In genomic region chr22:19909350-19910179, GRCh38 we compare ENCODE assay signal across 9 cellular contexts. TPM values are rescaled to one million over a fixed set of nuclear protein-coding genes. Genes with fewer than 3 reads are reported as not detected.
A peak's percentile ranks its signal among the peaks of the same experiment; 100 is the strongest.
DNase-seq lines count a peak whose midpoint lies in the region; ATAC-seq and TF ChIP-seq lines count a peak whose summit lies in the region.
"Had no signal": no experiment of that assay in that cellular context is flagged by ENCODE, and none has a peak within 500 bp of the region (broad histone marks: within the 10 kb centered on the region; RNA-seq: fewer than 3 reads in every experiment).

No MANE protein-coding gene starts in this region.

- H3K4me3 Mint-ChIP-seq in WTC11: no peak overlapping the region

- peaks cover 14% of the 10 kb centered on the region for H3K36me3 Mint-ChIP-seq in WTC11

- no peaks in the 10 kb centered on the region for H3K4me1 ChIP-seq in breast epithelium

- CTCF ChIA-PET in WTC11 (lab: Charles Lee): interaction anchor here (0.6 to 4.8 kb wide), 59 partner anchors 9 to 277 kb away, joined by 3 to 155 read pairs (median 5); partner anchors contain the start of genes GNB1L, GP1BB, RTL10 and TANGO2

- intact Hi-C loops in breast epithelium (cut with DNase I; ENCODE audit: low total_unique reads): no loop called here

- H3K36me3 ChIP-seq in breast epithelium: no peaks in the 10 kb centered on the region

- POLR2A ChIA-PET in WTC11 (lab: Charles Lee): interaction anchor here (0.6 kb wide), 1 partner anchor 386 kb away, joined by 3 read pairs; no protein-coding TSS in a partner anchor

- no peaks in the 10 kb centered on the region for H3K9me3 ChIP-seq in breast epithelium

- DNase-seq in NCI-H1436 (lab: John Stamatoyannopoulos, UW): peak; percentile 74
- no peak for DNase-seq in NCI-H1436 treated with DMSO at 0.1 percent for 48 hours (lab: John Stamatoyannopoulos, UW)
- DNase-seq in NCI-H2227 treated with DMSO at 0.1 percent for 48 hours (lab: John Stamatoyannopoulos, UW): peak; percentile 82
- DNase-seq in WTC11 (ENCODE audit: low spot score): peak; percentile 90
- peak; percentile 75 to 76 for DNase-seq in breast epithelium (ENCODE audit: low spot score in 2 of 2)
- peak; percentile 91 for DNase-seq in islet precursor cell
- peak; percentile 66 to 74 for DNase-seq in stimulated activated CD4-positive, alpha-beta T cell treated with anti-CD3 and anti-CD28 coated beads, Interleukin-1b, Interleukin-23, amount 100 ng/mL, for 1 hour (ENCODE audit: low read depth in 2 of 2)

- peak; percentile 87 for ATAC-seq in WTC11
- ATAC-seq in HG03175 (IDR thresholded peaks at IDR 0.05; ENCODE audit: unreplicated experiment): no peak

- H3K27me3 ChIP-seq in breast epithelium: no peaks in the 10 kb centered on the region
- H3K27me3 ChIP-seq: BLaER1 had no signal

- H3K27me3 Mint-ChIP-seq in WTC11 (ENCODE audit: low read depth): no peaks in the 10 kb centered on the region

- TF ChIP-seq POLR2A in breast epithelium (IDR thresholded peaks at IDR 0.05): no peak

- peak; percentile 80 for TF ChIP-seq CTCF in WTC11 (IDR thresholded peaks at IDR 0.05)
- TF ChIP-seq CTCF in breast epithelium (IDR thresholded peaks at IDR 0.05): peak; percentile 79 to 96 (median 87)

- no peaks in the 10 kb centered on the region; the same call in 1 of the 2 replicates for H3K4me1 Mint-ChIP-seq in WTC11

- H3K27ac Mint-ChIP-seq in WTC11: no peak overlapping the region; the same call in 1 of the 2 replicates

- no peak overlapping the region for H3K27ac ChIP-seq in breast epithelium

- no peak overlapping the region for H3K4me3 ChIP-seq in breast epithelium
- H3K4me3 ChIP-seq: BLaER1 had no signal

- peaks cover 9% of the 10 kb centered on the region for H3K9me3 Mint-ChIP-seq in WTC11

TF ChIP-seq in WTC11, 78 proteins besides CTCF, POLR2A, EP300 and RAD21:
- TF ChIP-seq RORB (CRISPR knock-in tag; IDR thresholded peaks at IDR 0.05) (no peak), GABPB1 (CRISPR knock-in tag; IDR thresholded peaks at IDR 0.05) (no peak), NFE2L1 (CRISPR knock-in tag; IDR thresholded peaks at IDR 0.05) (0 out of 2 replicates have a peak, but pooled peaks have one; percentile 30), ATF6 (CRISPR knock-in tag; IDR thresholded peaks at IDR 0.05) (no peak)

RNA-seq across cellular contexts. Expression of gene COMT, which starts 32.0 kb away (rescaled TPM):
- total RNA-seq in WTC11 (2021): 30.8 to 38.0 TPM (median 36.1 TPM) in 3 replicates
- total RNA-seq in breast epithelium: 100 to 1,000 TPM; 136 to 198 (median 196) TPM

RNA-seq across cellular contexts. Expression of gene TXNRD2, which starts 32.1 kb away (rescaled TPM):
- 15.9 to 18.8 TPM (median 18.8 TPM) in 3 replicates for total RNA-seq in WTC11 (2021)
- total RNA-seq in breast epithelium: 10 to 100 TPM; 13.8 to 22.8 (median 20.6) TPM

RNA-seq across cellular contexts. Expression of gene GNB1L, which starts 54.9 kb away (rescaled TPM):
- total RNA-seq in WTC11 (2021) (18.0 to 21.7 TPM (median 19.4 TPM) in 3 replicates), breast epithelium (1 to 10 TPM; 5.6 to 8.2 (median 6.3) TPM)

RNA-seq across cellular contexts. Expression of gene RTL10, which starts 54.9 kb away (rescaled TPM):
- 19.2 to 21.5 TPM (median 20.6 TPM) in 3 replicates for total RNA-seq in WTC11 (2021)
- total RNA-seq in breast epithelium: 10 to 100 TPM in 2 of 3 donors, 1 to 10 TPM in 1; 6.7 to 21.5 (median 14.1) TPM
